14 cellular contexts compared by ENCODE assay signal in genomic region chr3:149541091-149541491, GRCh38.
DNase-seq lines count a peak whose midpoint lies in the region; ATAC-seq, FAIRE-seq and TF ChIP-seq lines count a peak whose summit lies in the region.
"Had no signal": no experiment of that assay in that cellular context is flagged by ENCODE, and none has a peak within 500 bp of the region (broad histone marks: within the 10 kb centered on the region; RNA-seq: fewer than 3 reads in every experiment).

No MANE protein-coding gene starts in this region.

- H3K4me3 ChIP-seq in HepG2 (replicated peaks in 1 of 3; ENCODE audit: insufficient read depth in 1 of 3, low read depth in 2 of 3, low read length in 3 of 3) (no peak overlapping the region), right lobe of liver (no peak overlapping the region), body of pancreas (no peak overlapping the region)
- H3K4me3 ChIP-seq: Peyer's patch, testis had no signal

- H3K27me3 Mint-ChIP-seq in activated CD4-positive, alpha-beta memory T cell treated with anti-CD3 and anti-CD28 coated beads, Interleukin-2, amount 10 ng/mL, durations not matched to agents 7 days and 5 days, result peaks cover 12% of the 10 kb centered on the region
- no peaks in the 10 kb centered on the region for H3K27me3 Mint-ChIP-seq in activated CD4-positive, alpha-beta memory T cell treated with anti-CD3 and anti-CD28 coated beads for 36 hours

- 94% methylated on average over 3 of the region's 3 CpGs for WGBS in HepG2 (ENCODE audit: low lambda C conversion rate)
- WGBS in right lobe of liver (ENCODE audit: insufficient coverage, low coverage, low lambda C conversion rate, missing lambda C conversion rate), result 34% methylated on average over 3 of the region's 3 CpGs
- WGBS in body of pancreas, 2 donors, result 47 to 63% methylated on average over 3 of the region's 3 CpGs

- FAIRE-seq in HepG2 (lab: Jason Lieb, UNC), result no peak

- H3K4me1 Mint-ChIP-seq in activated CD4-positive, alpha-beta memory T cell treated with anti-CD3 and anti-CD28 coated beads, Interleukin-2, amount 10 ng/mL, durations not matched to agents 7 days and 5 days, result no peaks in the 10 kb centered on the region
- no peaks in the 10 kb centered on the region for H3K4me1 Mint-ChIP-seq in activated CD4-positive, alpha-beta memory T cell treated with anti-CD3 and anti-CD28 coated beads for 36 hours (ENCODE audit: low read depth)

- TF ChIP-seq EP300 in HepG2 (IDR thresholded peaks at IDR 0.05; ENCODE audit: low read depth in 2 of 2, low read length in 2 of 2), result no peak
- TF ChIP-seq EP300 in HepG2 (CRISPR knock-in tag; IDR thresholded peaks at IDR 0.05; ENCODE audit: borderline replicate concordance), result no peak

- H2AFZ ChIP-seq in HepG2 (ENCODE audit: low read length), result no peak overlapping the region

- H3K4me2 ChIP-seq in HepG2 (ENCODE audit: low read depth, low read length), result no peak overlapping the region

- intact Hi-C loops in HepG2 (cut with micrococcal nuclease; ENCODE audit: unreplicated experiment) (no loop called here), right lobe of liver (cut with DNase I) (no loop called here), body of pancreas (cut with DNase I) (no loop called here)
- intact Hi-C loops in activated CD4-positive, alpha-beta memory T cell treated with anti-CD3 and anti-CD28 coated beads for 36 hours (cut with micrococcal nuclease), result no loop called here

- BruUV-seq in HepG2 (replicated peaks; lab: Mats Ljungman, UMichigan), result TSS peak; percentile 32

- peaks cover 31% of the 10 kb centered on the region for H4K20me1 ChIP-seq in HepG2 (ENCODE audit: insufficient read depth, low read length)

- no peaks in the 10 kb centered on the region for H3K9me3 Mint-ChIP-seq in activated CD4-positive, alpha-beta memory T cell treated with anti-CD3 and anti-CD28 coated beads, Interleukin-2, amount 10 ng/mL, durations not matched to agents 7 days and 5 days
- no peaks in the 10 kb centered on the region for H3K9me3 Mint-ChIP-seq in activated CD4-positive, alpha-beta memory T cell treated with anti-CD3 and anti-CD28 coated beads for 36 hours

- H3K36me3 ChIP-seq in HepG2 (replicated peaks in 1 of 2; ENCODE audit: control insufficient read depth in 1 of 2, insufficient read depth in 2 of 2, low read length in 2 of 2), result peaks cover 20 to 68% of the 10 kb centered on the region in 2 experiments
- no peaks in the 10 kb centered on the region for H3K36me3 ChIP-seq in right lobe of liver
- H3K36me3 ChIP-seq in body of pancreas (replicated peaks in 1 of 2; ENCODE audit: insufficient read depth in 1 of 2, low read depth in 2 of 2), result no peaks in the 10 kb centered on the region
- H3K36me3 ChIP-seq: Peyer's patch had no signal

- TF ChIP-seq POLR2A in HepG2 (IDR thresholded peaks at IDR 0.05; ENCODE audit: insufficient read depth in 1 of 2, low read depth in 2 of 2, low read length in 2 of 2) (no peak), right lobe of liver (IDR thresholded peaks at IDR 0.05) (no peak), body of pancreas (IDR thresholded peaks at IDR 0.05) (no peak)

- H3K79me2 ChIP-seq in HepG2 (ENCODE audit: insufficient read depth, low read length), result peaks cover 53% of the 10 kb centered on the region

- H3K27ac ChIP-seq in HepG2 (ENCODE audit: extremely low read length, insufficient read depth, low read length) (no peak overlapping the region), right lobe of liver (no peak overlapping the region), body of pancreas (peak overlapping the region in 3 of 4 donors; percentile 76 to 82 (median 80))
- H3K27ac ChIP-seq: Peyer's patch, testis had no signal

- in situ Hi-C loops in HepG2 (cut with HindIII; ENCODE audit: extremely low pct_ligation_motif_present, low pct_unique_long_range_greater_than_20kb), result no loop called here

- TF ChIP-seq CTCF in HepG2 (CRISPR knock-in tag; IDR thresholded peaks at IDR 0.05) (no peak), right lobe of liver (IDR thresholded peaks at IDR 0.05) (no peak), body of pancreas (IDR thresholded peaks at IDR 0.05) (no peak)

- ATAC-seq in HepG2, result peak; percentile 23; the same call in 1 of the 3 replicates
- ATAC-seq in right lobe of liver, result no peak
- ATAC-seq in body of pancreas, result no peak
- no peak for ATAC-seq in HG02678 (IDR thresholded peaks at IDR 0.05; ENCODE audit: unreplicated experiment)
- no peak for ATAC-seq in HG02870 (IDR thresholded peaks at IDR 0.05; ENCODE audit: unreplicated experiment)

- H3K4me1 ChIP-seq in HepG2 (ENCODE audit: insufficient read depth, low read length), result peaks cover 27% of the 10 kb centered on the region
- peaks cover 0 to 10% (median 5%) of the 10 kb centered on the region in 4 donors for H3K4me1 ChIP-seq in right lobe of liver
- peaks cover 32% of the 10 kb centered on the region for H3K4me1 ChIP-seq in body of pancreas

- H3K36me3 Mint-ChIP-seq in activated CD4-positive, alpha-beta memory T cell treated with anti-CD3 and anti-CD28 coated beads, Interleukin-2, amount 10 ng/mL, durations not matched to agents 7 days and 5 days (ENCODE audit: low read depth), result no peaks in the 10 kb centered on the region
- no peaks in the 10 kb centered on the region for H3K36me3 Mint-ChIP-seq in activated CD4-positive, alpha-beta memory T cell treated with anti-CD3 and anti-CD28 coated beads for 36 hours

- no peak overlapping the region for H3K27ac Mint-ChIP-seq in activated CD4-positive, alpha-beta memory T cell treated with anti-CD3 and anti-CD28 coated beads, Interleukin-2, amount 10 ng/mL, durations not matched to agents 7 days and 5 days
- H3K27ac Mint-ChIP-seq in activated CD4-positive, alpha-beta memory T cell treated with anti-CD3 and anti-CD28 coated beads for 36 hours, result no peak overlapping the region

- CTCF ChIA-PET in HepG2 (lab: Yijun Ruan, JAX; ENCODE audit: low intra/inter-chr PET ratio, low total read pairs), result no interaction called here
- CTCF ChIA-PET in activated CD4-positive, alpha-beta memory T cell treated with anti-CD3 and anti-CD28 coated beads, Interleukin-2, amount 10 ng/mL, durations not matched to agents 7 days and 5 days (lab: Charles Lee), result no interaction called here
- CTCF ChIA-PET in activated CD4-positive, alpha-beta memory T cell treated with anti-CD3 and anti-CD28 coated beads for 36 hours (lab: Charles Lee), result no interaction called here

- H3K27me3 ChIP-seq in HepG2 (ENCODE audit: control insufficient read depth in 1 of 2, insufficient read depth in 2 of 2, low read length in 2 of 2) (no peaks in the 10 kb centered on the region), right lobe of liver (no peaks in the 10 kb centered on the region), body of pancreas (no peaks in the 10 kb centered on the region)
- H3K27me3 ChIP-seq: Peyer's patch, testis had no signal

- POLR2A ChIA-PET in HepG2 (lab: Yijun Ruan, JAX), result no interaction called here
- POLR2A ChIA-PET in activated CD4-positive, alpha-beta memory T cell treated with anti-CD3 and anti-CD28 coated beads, Interleukin-2, amount 10 ng/mL, durations not matched to agents 7 days and 5 days (lab: Charles Lee), result no interaction called here
- POLR2A ChIA-PET in activated CD4-positive, alpha-beta memory T cell treated with anti-CD3 and anti-CD28 coated beads for 36 hours (lab: Charles Lee), result no interaction called here

- H3K9ac ChIP-seq in HepG2 (ENCODE audit: insufficient read depth, low read depth, low read length), result no peak overlapping the region

- no peak for TF ChIP-seq RAD21 in HepG2 (CRISPR knock-in tag; IDR thresholded peaks at IDR 0.05)

- no peak overlapping the region for H3K4me3 Mint-ChIP-seq in activated CD4-positive, alpha-beta memory T cell treated with anti-CD3 and anti-CD28 coated beads, Interleukin-2, amount 10 ng/mL, durations not matched to agents 7 days and 5 days
- H3K4me3 Mint-ChIP-seq in activated CD4-positive, alpha-beta memory T cell treated with anti-CD3 and anti-CD28 coated beads for 36 hours, result no peak overlapping the region

- H3K9me3 ChIP-seq in HepG2 (ENCODE audit: low read length), result no peaks in the 10 kb centered on the region
- H3K9me3 ChIP-seq in right lobe of liver, result no peaks in the 10 kb centered on the region
- H3K9me3 ChIP-seq in body of pancreas, result no peaks in the 10 kb centered on the region
- H3K9me3 ChIP-seq: Peyer's patch, testis had no signal

- DNase-seq in HepG2 (ENCODE audit: low spot score) (no peak), right lobe of liver (no peak), body of pancreas (no peak), kidney glomerular epithelial cell (lab: John Stamatoyannopoulos, UW) (peak; percentile 62)
- no peak for DNase-seq in activated CD4-positive, alpha-beta memory T cell treated with anti-CD3 and anti-CD28 coated beads, Interleukin-2, amount 10 ng/mL, durations not matched to agents 7 days and 5 days
- no peak for DNase-seq in activated CD4-positive, alpha-beta memory T cell treated with anti-CD3 and anti-CD28 coated beads for 36 hours
- DNase-seq: activated naive CD4-positive, alpha-beta T cell treated with anti-CD3 and anti-CD28 coated beads, Interleukin-2, amount 50 U/mL, for 16 hours; hypothalamus; Peyer's patch; right cardiac atrium; T1000; testis had no signal

TF ChIP-seq in HepG2, 621 proteins besides CTCF, POLR2A, EP300 and RAD21:
- no peak for TF ChIP-seq ZNF562 (CRISPR knock-in tag; IDR thresholded peaks at IDR 0.05; ENCODE audit: borderline replicate concordance)
- no peak for TF ChIP-seq ZNF382 (CRISPR knock-in tag; IDR thresholded peaks at IDR 0.05; ENCODE audit: borderline replicate concordance)
- no peak for TF ChIP-seq TP53 (CRISPR knock-in tag; conservative IDR thresholded peaks at IDR 0.05)
- no peak for TF ChIP-seq ZSCAN20 (CRISPR knock-in tag; IDR thresholded peaks at IDR 0.05; ENCODE audit: borderline replicate concordance)
- no peak for TF ChIP-seq HNRNPH1 (optimal IDR thresholded peaks at IDR 0.05; ENCODE audit: low read depth, low read length)
- TF ChIP-seq MZF1 (CRISPR knock-in tag; IDR thresholded peaks at IDR 0.05; ENCODE audit: borderline replicate concordance), result no peak
- no peak for TF ChIP-seq ZNF530 (CRISPR knock-in tag; IDR thresholded peaks at IDR 0.05; ENCODE audit: low read depth)
- TF ChIP-seq, protein P1, sequence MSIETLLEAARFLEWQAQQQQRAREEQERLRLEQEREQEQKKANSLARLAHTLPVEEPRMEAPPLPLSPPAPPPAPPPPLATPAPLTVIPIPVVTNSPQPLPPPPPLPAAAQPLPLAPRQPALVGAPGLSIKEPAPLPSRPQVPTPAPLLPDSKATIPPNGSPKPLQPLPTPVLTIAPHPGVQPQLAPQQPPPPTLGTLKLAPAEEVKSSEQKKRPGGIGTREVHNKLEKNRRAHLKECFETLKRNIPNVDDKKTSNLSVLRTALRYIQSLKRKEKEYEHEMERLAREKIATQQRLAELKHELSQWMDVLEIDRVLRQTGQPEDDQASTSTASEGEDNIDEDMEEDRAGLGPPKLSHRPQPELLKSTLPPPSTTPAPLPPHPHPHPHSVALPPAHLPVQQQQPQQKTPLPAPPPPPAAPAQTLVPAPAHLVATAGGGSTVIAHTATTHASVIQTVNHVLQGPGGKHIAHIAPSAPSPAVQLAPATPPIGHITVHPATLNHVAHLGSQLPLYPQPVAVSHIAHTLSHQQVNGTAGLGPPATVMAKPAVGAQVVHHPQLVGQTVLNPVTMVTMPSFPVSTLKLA (IDR thresholded peaks at IDR 0.05), result no peak

Comparison
In these comparisons a context has a peak if more than half of its experiments do, and no peak if none do; other contexts are left out.
1. H3K27ac ChIP-seq: peak in body of pancreas (3 of 4); none in HepG2 (single experiment) and right lobe of liver (0 of 3).